Comparison of ENCODE assay signal across 17 cellular contexts in the genomic region with DNA sequence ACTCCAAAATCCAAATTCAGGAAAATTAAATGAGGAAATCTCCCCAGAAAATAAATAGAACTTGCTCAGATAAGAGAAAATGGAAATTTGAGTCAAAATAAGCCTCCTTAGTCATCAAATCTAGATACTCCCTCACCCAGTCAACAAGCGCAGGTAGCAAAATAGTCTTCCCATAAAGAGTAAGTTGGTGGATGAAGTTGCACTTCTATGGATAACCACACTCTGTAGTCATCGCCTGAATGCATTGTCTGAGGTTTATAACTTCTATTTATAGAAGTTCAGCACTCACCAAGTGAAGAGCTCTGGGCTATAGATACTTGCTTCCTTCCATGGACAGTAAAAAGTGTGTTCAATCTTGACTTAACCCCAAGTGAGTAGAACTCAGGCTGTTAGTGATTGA.
A peak's percentile ranks its signal among the peaks of the same experiment; 100 is the strongest.
DNase-seq lines count a peak whose midpoint lies in the region; ATAC-seq and TF ChIP-seq lines count a peak whose summit lies in the region.
"Had no signal": no experiment of that assay in that cellular context is flagged by ENCODE, and none has a peak within 500 bp of the region (broad histone marks: within the 10 kb centered on the region; RNA-seq: fewer than 3 reads in every experiment).

No MANE protein-coding gene starts in this region.

- H3K23ac ChIP-seq in IMR-90 (ENCODE audit: low read depth, low read length) = no peak overlapping the region

- H3K4me3 ChIP-seq in IMR-90 (ENCODE audit: insufficient read depth, low read depth, low read length) = no peak overlapping the region
- no peak overlapping the region for H3K4me3 ChIP-seq in fibroblast of lung (replicated peaks in 1 of 4; ENCODE audit: control extremely low read depth in 1 of 4, insufficient read depth in 1 of 4, low read depth in 3 of 4, low read length in 4 of 4)
- H3K4me3 ChIP-seq in upper lobe of right lung = no peak overlapping the region
- H3K4me3 ChIP-seq: SJCRH30 had no signal

- no peak overlapping the region for H3K18ac ChIP-seq in IMR-90 (ENCODE audit: low read depth, low read length)

- H3K79me1 ChIP-seq in IMR-90 (ENCODE audit: low read depth in 1 of 2, low read length in 2 of 2) = no peaks in the 10 kb centered on the region

- TF ChIP-seq RAD21 in IMR-90 (IDR thresholded peaks at IDR 0.05; ENCODE audit: low read length) = no peak

- H2BK20ac ChIP-seq in IMR-90 (ENCODE audit: low read depth, low read length) = no peak overlapping the region

- no peak overlapping the region for H2AFZ ChIP-seq in IMR-90 (replicated peaks; ENCODE audit: low read length, poor library complexity)
- no peak overlapping the region for H2AFZ ChIP-seq in fibroblast of lung (ENCODE audit: low read length)

- no peak overlapping the region for H3K14ac ChIP-seq in IMR-90 (replicated peaks; ENCODE audit: low read depth, low read length)

- H3K36me3 ChIP-seq in IMR-90 (ENCODE audit: control insufficient read depth, insufficient read depth, low read length) = no peaks in the 10 kb centered on the region
- no peaks in the 10 kb centered on the region for H3K36me3 ChIP-seq in fibroblast of lung (ENCODE audit: control insufficient read depth, insufficient read depth, low read length)
- H3K36me3 ChIP-seq in upper lobe of right lung = no peaks in the 10 kb centered on the region
- H3K36me3 ChIP-seq: SJCRH30 had no signal

- H3K4me3 Mint-ChIP-seq in WTC11 = no peak overlapping the region

- no peaks in the 10 kb centered on the region for H3K27me3 ChIP-seq in IMR-90 (ENCODE audit: control insufficient read depth, insufficient read depth, low read length)
- H3K27me3 ChIP-seq in fibroblast of lung (ENCODE audit: control insufficient read depth, insufficient read depth, low read length) = no peaks in the 10 kb centered on the region
- no peaks in the 10 kb centered on the region for H3K27me3 ChIP-seq in upper lobe of right lung
- H3K27me3 ChIP-seq: SJCRH30 had no signal

- H3K9me3 ChIP-seq in IMR-90 (ENCODE audit: control insufficient read depth, insufficient read depth, low read length) = no peaks in the 10 kb centered on the region
- no peaks in the 10 kb centered on the region for H3K9me3 ChIP-seq in fibroblast of lung (ENCODE audit: control insufficient read depth, insufficient read depth, low read depth, low read length)
- H3K9me3 ChIP-seq in upper lobe of right lung = no peaks in the 10 kb centered on the region
- H3K9me3 ChIP-seq: SJCRH30 had no signal

- peak; percentile 3 for DNase-seq in A172 (ENCODE audit: low spot score)
- DNase-seq in IMR-90 = peak; percentile 61
- DNase-seq in amniotic epithelial cell (ENCODE audit: low read depth) = peak; percentile 42
- DNase-seq in fibroblast of lung (ENCODE audit: low read depth in 2 of 2) = peak; percentile 23 to 70
- DNase-seq in WTC11 (ENCODE audit: low spot score) = no peak
- DNase-seq in upper lobe of right lung = no peak
- no peak for DNase-seq in midbrain (lab: John Stamatoyannopoulos, UW)
- DNase-seq: C1 segment of cervical spinal cord; MV-4-11; NCI-H1417; NCI-H187 treated with DMSO at 0.1 percent for 48 hours; NCI-H2171; NCI-H446 treated with DMSO at 0.1 percent for 48 hours; NK-92 treated with Interleukin-12 subunit alpha and Interleukin-12 subunit beta, amount 100 ng/mL, for 24 hours; RPMI8226; SJCRH30 had no signal

- H4K20me1 ChIP-seq in IMR-90 (ENCODE audit: insufficient read depth, low read length) (no peaks in the 10 kb centered on the region), fibroblast of lung (ENCODE audit: control insufficient read depth, extremely low read depth, insufficient read depth, low read length) (no peaks in the 10 kb centered on the region)

- H3K9me1 ChIP-seq in IMR-90 (ENCODE audit: insufficient read depth, low read length) = no peaks in the 10 kb centered on the region

- H2AK5ac ChIP-seq in IMR-90 (ENCODE audit: low read depth, low read length) = no peak overlapping the region

- no CpG with 5 or more reads among the region's 2 CpGs for WGBS in IMR-90 (ENCODE audit: extremely low coverage in 2 of 2, insufficient read length in 1 of 2), 2 experiments

- no peak overlapping the region for H3K56ac ChIP-seq in IMR-90 (ENCODE audit: extremely low read depth, insufficient read depth, low read length)

- TF ChIP-seq CTCF in IMR-90 (conservative IDR thresholded peaks at IDR 0.05; ENCODE audit: low read depth, low read length) = no peak
- TF ChIP-seq CTCF in fibroblast of lung (conservative IDR thresholded peaks at IDR 0.05 in 1 of 2, IDR thresholded peaks at IDR 0.05 in 1 of 2; ENCODE audit: low read depth in 1 of 2, low read length in 2 of 2) = no peak
- TF ChIP-seq CTCF in WTC11 (IDR thresholded peaks at IDR 0.05) = no peak
- no peak for TF ChIP-seq CTCF in upper lobe of right lung (IDR thresholded peaks at IDR 0.05)

- dilution Hi-C loops in IMR-90 (cut with HindIII; ENCODE audit: low sequenced_read_pairs, unreplicated experiment) = no loop called here

- in situ Hi-C loops in IMR-90 (cut with MboI; ENCODE audit: low sequenced_read_pairs) = no loop called here

- H4K5ac ChIP-seq in IMR-90 (ENCODE audit: low read depth, low read length) = no peak overlapping the region

- ATAC-seq in IMR-90 (ENCODE audit: low read depth) = peak; percentile 19; the same call in 1 of the 2 replicates
- ATAC-seq in WTC11 = no peak
- no peak for ATAC-seq in GM19397 (IDR thresholded peaks at IDR 0.05; ENCODE audit: unreplicated experiment)
- ATAC-seq in upper lobe of right lung = no peak

- H3K4me1 Mint-ChIP-seq in WTC11 = peaks cover 26% of the 10 kb centered on the region

- no peak overlapping the region for H4K91ac ChIP-seq in IMR-90 (ENCODE audit: insufficient read depth, low read depth, low read length)

- H3K27ac Mint-ChIP-seq in WTC11 = no peak overlapping the region

- no peak overlapping the region for H2AK9ac ChIP-seq in IMR-90 (replicated peaks; ENCODE audit: low read depth, low read length, poor library complexity)

- peaks cover 2% of the 10 kb centered on the region; the same call in 1 of the 2 replicates for H3K4me1 ChIP-seq in IMR-90 (ENCODE audit: control insufficient read depth, insufficient read depth, low read length)
- no peaks in the 10 kb centered on the region for H3K4me1 ChIP-seq in fibroblast of lung (ENCODE audit: control insufficient read depth, extremely low read depth, insufficient read depth, low read length)
- H3K4me1 ChIP-seq in upper lobe of right lung = no peaks in the 10 kb centered on the region
- H3K4me1 ChIP-seq: SJCRH30 had no signal

- H2BK5ac ChIP-seq in IMR-90 (ENCODE audit: low read depth, low read length, poor library complexity, severe bottlenecking) = no peak overlapping the region

- no peak overlapping the region for H3K27ac ChIP-seq in IMR-90 (ENCODE audit: insufficient read depth, low read length)
- H3K27ac ChIP-seq in fibroblast of lung (ENCODE audit: insufficient read depth, low read length) = no peak overlapping the region
- no peak overlapping the region for H3K27ac ChIP-seq in upper lobe of right lung
- H3K27ac ChIP-seq: SJCRH30 had no signal

- no peak overlapping the region for H4K8ac ChIP-seq in IMR-90 (ENCODE audit: low read depth in 2 of 2, low read length in 2 of 2)

- no peak for TF ChIP-seq POLR2A in IMR-90 (IDR thresholded peaks at IDR 0.05; ENCODE audit: low read depth, low read length)

- H3K36me3 Mint-ChIP-seq in WTC11 = peaks cover 14% of the 10 kb centered on the region

- peaks cover under 1% of the 10 kb centered on the region for H3K27me3 Mint-ChIP-seq in WTC11 (ENCODE audit: low read depth)

- no peaks in the 10 kb centered on the region for H3K79me2 ChIP-seq in fibroblast of lung (ENCODE audit: control insufficient read depth, insufficient read depth, low read length)

- POLR2A ChIA-PET in IMR-90 (lab: Charles Lee; ENCODE audit: unreplicated experiment) = no interaction called here
- POLR2A ChIA-PET in WTC11 (lab: Charles Lee) = no interaction called here

- H3K9ac ChIP-seq in IMR-90 (ENCODE audit: low read depth, low read length) (no peak overlapping the region), fibroblast of lung (ENCODE audit: insufficient read depth, low read length) (no peak overlapping the region)

- intact Hi-C loops in IMR-90 (cut with micrococcal nuclease) (no loop called here), upper lobe of right lung (cut with DNase I) (no loop called here)

- no peak overlapping the region for H2BK15ac ChIP-seq in IMR-90 (ENCODE audit: low read depth, low read length)

- H3K9me3 Mint-ChIP-seq in WTC11 = peaks cover 11% of the 10 kb centered on the region

- H2BK120ac ChIP-seq in IMR-90 (ENCODE audit: low read depth, low read length) = no peak overlapping the region

- no peak overlapping the region for H3K4ac ChIP-seq in IMR-90 (ENCODE audit: low read depth, low read length)

- CTCF ChIA-PET in IMR-90 (lab: Yijun Ruan, JAX) = interaction anchor here (0.6 kb wide), 1 partner anchor 803 kb away, joined by 3 read pairs; no protein-coding TSS in a partner anchor
- CTCF ChIA-PET in WTC11 (lab: Charles Lee) = no interaction called here

- BruUV-seq in IMR-90 (replicated peaks; lab: Mats Ljungman, UMichigan) = no TSS peak

- H3K4me2 ChIP-seq in IMR-90 (ENCODE audit: low read depth, low read length) = no peak overlapping the region
- H3K4me2 ChIP-seq in fibroblast of lung (ENCODE audit: extremely low read depth, insufficient read depth, low read length) = no peak overlapping the region

TF ChIP-seq in IMR-90, 13 proteins besides CTCF, POLR2A, EP300 and RAD21 (continues in another document):
- TF ChIP-seq RFX5 (IDR thresholded peaks at IDR 0.05; ENCODE audit: low read depth, low read length) (no peak), NFE2L2 (IDR thresholded peaks at IDR 0.05; ENCODE audit: low read depth, low read length) (no peak), MAFK (IDR thresholded peaks at IDR 0.05; ENCODE audit: low read depth, low read length) (no peak), MAZ (IDR thresholded peaks at IDR 0.05; ENCODE audit: borderline replicate concordance, low read depth, low read length) (no peak), FOS (IDR thresholded peaks at IDR 0.05; ENCODE audit: low read depth, low read length) (no peak)

TF ChIP-seq in WTC11, 78 proteins besides CTCF, POLR2A, EP300 and RAD21:
- TF ChIP-seq ZNF416 (CRISPR knock-in tag; IDR thresholded peaks at IDR 0.05) = no peak

Comparison
In these comparisons a context has a peak if more than half of its experiments do, and no peak if none do; other contexts are left out.
1. DNase-seq: peak in A172 (single experiment), IMR-90 (single experiment), amniotic epithelial cell (single experiment) and fibroblast of lung (2 of 2); none in WTC11 (single experiment), upper lobe of right lung (single experiment) and midbrain (single experiment).